In genomic region chr2:191847764-191848163, GRCh38 we compare ENCODE assay signal across 14 cellular contexts. TPM values are rescaled to one million over a fixed set of nuclear protein-coding genes. Genes with fewer than 3 reads are reported as not detected.
DNase-seq lines count a peak whose midpoint lies in the region; ATAC-seq and TF ChIP-seq lines count a peak whose summit lies in the region.
"Had no signal": no experiment of that assay in that cellular context is flagged by ENCODE, and none has a peak within 500 bp of the region (broad histone marks: within the 10 kb centered on the region; RNA-seq: fewer than 3 reads in every experiment).

No MANE protein-coding gene starts in this region.

- H3K4me2 ChIP-seq in parathyroid adenoma (ENCODE audit: low read length): no peak overlapping the region

- 22 to 35% methylated on average over 4 of the region's 4 CpGs for WGBS in esophagus, 2 donors

- H3K79me2 ChIP-seq in parathyroid adenoma: no peaks in the 10 kb centered on the region

- H3K4me1 ChIP-seq in esophagus (ENCODE audit: control insufficient read depth in 2 of 2, insufficient read depth in 2 of 2, low read length in 1 of 2) (no peaks in the 10 kb centered on the region), parathyroid adenoma (no peaks in the 10 kb centered on the region)

- H3K27me3 Mint-ChIP-seq in activated T-cell treated with anti-CD3 and anti-CD28 coated beads, Interleukin-2, amount 50 U/mL, for 4 hours (ENCODE audit: low read depth): peaks cover 36% of the 10 kb centered on the region

- no peak overlapping the region for H2AFZ ChIP-seq in parathyroid adenoma

- H3K27me3 ChIP-seq in esophagus (ENCODE audit: control insufficient read depth in 1 of 2, insufficient read depth in 2 of 2, low read length in 2 of 2) (no peaks in the 10 kb centered on the region), parathyroid adenoma (ENCODE audit: control insufficient read depth, insufficient read depth, low read length) (no peaks in the 10 kb centered on the region)
- H3K27me3 ChIP-seq: cardiac muscle cell had no signal

- no peaks in the 10 kb centered on the region for H3K36me3 Mint-ChIP-seq in activated T-cell treated with anti-CD3 and anti-CD28 coated beads, Interleukin-2, amount 50 U/mL, for 4 hours (ENCODE audit: insufficient read depth)
- H3K36me3 Mint-ChIP-seq: activated CD8-positive, alpha-beta memory T cell treated with anti-CD3 and anti-CD28 coated beads, Interleukin-2, amount 10 ng/mL, durations not matched to agents 7 days and 5 days; activated naive CD4-positive, alpha-beta T cell treated with anti-CD3 and anti-CD28 coated beads, Interleukin-2, amount 10 ng/mL, durations not matched to agents 7 days and 5 days had no signal

- H3K4me3 ChIP-seq in esophagus (ENCODE audit: low read depth in 1 of 2, low read length in 2 of 2) (no peak overlapping the region), parathyroid adenoma (ENCODE audit: low read depth, low read length) (no peak overlapping the region)
- H3K4me3 ChIP-seq: cardiac muscle cell had no signal

- ATAC-seq in activated T-cell treated with anti-CD3 and anti-CD28 coated beads, Interleukin-2, amount 50 U/mL, for 4 hours: no peak
- ATAC-seq: activated CD8-positive, alpha-beta memory T cell treated with anti-CD3 and anti-CD28 coated beads, Interleukin-2, amount 10 ng/mL, durations not matched to agents 7 days and 5 days had no signal

- DNase-seq in ACHN: peak; percentile 57
- DNase-seq in LHCN-M2 (ENCODE audit: low read depth): peak; percentile 49
- DNase-seq in activated T-cell treated with anti-CD3 and anti-CD28 coated beads, Interleukin-2, amount 50 U/mL, for 4 hours: no peak
- no peak for DNase-seq in substantia nigra (lab: John Stamatoyannopoulos, UW)
- no peak for DNase-seq in occipital lobe (lab: John Stamatoyannopoulos, UW)
- DNase-seq in DMS153 treated with DMSO at 0.1 percent for 48 hours (lab: John Stamatoyannopoulos, UW; ENCODE audit: unreplicated experiment): no peak
- DNase-seq: activated CD8-positive, alpha-beta memory T cell treated with anti-CD3 and anti-CD28 coated beads, Interleukin-2, amount 10 ng/mL, durations not matched to agents 7 days and 5 days; activated naive CD4-positive, alpha-beta T cell treated with anti-CD3 and anti-CD28 coated beads, Interleukin-2, amount 10 ng/mL, durations not matched to agents 7 days and 5 days; AML-193; SHP77 treated with DMSO at 0.1 percent for 48 hours; stimulated activated CD4-positive, alpha-beta T cell treated with anti-CD3 and anti-CD28 coated beads, Interleukin-15, amount 100 ng/mL, for 24 hours had no signal

- H3K4me3 Mint-ChIP-seq in activated T-cell treated with anti-CD3 and anti-CD28 coated beads, Interleukin-2, amount 50 U/mL, for 4 hours: no peak overlapping the region
- H3K4me3 Mint-ChIP-seq: activated CD8-positive, alpha-beta memory T cell treated with anti-CD3 and anti-CD28 coated beads, Interleukin-2, amount 10 ng/mL, durations not matched to agents 7 days and 5 days; activated naive CD4-positive, alpha-beta T cell treated with anti-CD3 and anti-CD28 coated beads, Interleukin-2, amount 10 ng/mL, durations not matched to agents 7 days and 5 days had no signal

- in situ Hi-C loops in ACHN (cut with HindIII; ENCODE audit: low pct_ligation_motif_present, low pct_unique_long_range_greater_than_20kb, low sequenced_read_pairs): no loop called here

- no peaks in the 10 kb centered on the region for H3K9me3 ChIP-seq in esophagus (ENCODE audit: control insufficient read depth in 2 of 2, insufficient read depth in 1 of 2, low read depth in 1 of 2, low read length in 1 of 2)
- H3K9me3 ChIP-seq in parathyroid adenoma (ENCODE audit: control insufficient read depth, low read length): no peaks in the 10 kb centered on the region

- H3K27ac ChIP-seq in esophagus (ENCODE audit: low read depth in 2 of 2, low read length in 1 of 2) (peak overlapping the region; percentile 55 to 74), parathyroid adenoma (peak overlapping the region; percentile 24), substantia nigra (ENCODE audit: low read depth, low read length, poor library complexity, severe bottlenecking) (no peak overlapping the region)
- H3K27ac ChIP-seq: cardiac muscle cell had no signal

- H3K9me3 Mint-ChIP-seq in activated T-cell treated with anti-CD3 and anti-CD28 coated beads, Interleukin-2, amount 50 U/mL, for 4 hours: no peaks in the 10 kb centered on the region
- H3K9me3 Mint-ChIP-seq: activated naive CD4-positive, alpha-beta T cell treated with anti-CD3 and anti-CD28 coated beads, Interleukin-2, amount 10 ng/mL, durations not matched to agents 7 days and 5 days had no signal

- TF ChIP-seq CTCF in parathyroid adenoma (IDR thresholded peaks at IDR 0.05): no peak

- H3K4me1 Mint-ChIP-seq in activated T-cell treated with anti-CD3 and anti-CD28 coated beads, Interleukin-2, amount 50 U/mL, for 4 hours (ENCODE audit: low read depth): peaks cover 4% of the 10 kb centered on the region
- H3K4me1 Mint-ChIP-seq: activated naive CD4-positive, alpha-beta T cell treated with anti-CD3 and anti-CD28 coated beads, Interleukin-2, amount 10 ng/mL, durations not matched to agents 7 days and 5 days had no signal

- no peaks in the 10 kb centered on the region for H3K36me3 ChIP-seq in esophagus (ENCODE audit: control insufficient read depth in 2 of 2, insufficient read depth in 2 of 2, low read length in 1 of 2)
- H3K36me3 ChIP-seq in parathyroid adenoma (ENCODE audit: control insufficient read depth, insufficient read depth, low read length): no peaks in the 10 kb centered on the region
- H3K36me3 ChIP-seq: cardiac muscle cell had no signal

- no peak overlapping the region for H3K9ac ChIP-seq in parathyroid adenoma

RNA-seq across cellular contexts. Expression of gene CAVIN2, which starts 0.9 kb away (rescaled TPM):
- total RNA-seq in LHCN-M2 (2014; rRNA removed): 388 and 506 TPM in 2 replicates
- 228 TPM for polyA plus RNA-seq in LHCN-M2 (2012)
- polyA plus RNA-seq in esophagus: 10 to 100 TPM in 1 of 2 donors, 1 to 10 TPM in 1; 6.5 to 11.1 TPM
- total RNA-seq in activated T-cell treated with anti-CD3 and anti-CD28 coated beads, Interleukin-2, amount 50 U/mL, for 4 hours: under 1 TPM; 0.08 to 0.38 (median 0.33) TPM
- 6.6 TPM for total RNA-seq in occipital lobe
- total RNA-seq: activated CD8-positive, alpha-beta memory T cell treated with anti-CD3 and anti-CD28 coated beads, Interleukin-2, amount 10 ng/mL, durations not matched to agents 7 days and 5 days had no signal

Comparison
In these comparisons a context has a peak if more than half of its experiments do, and no peak if none do; other contexts are left out.
1. DNase-seq: peak in ACHN (single experiment) and LHCN-M2 (single experiment); none in activated T-cell treated with anti-CD3 and anti-CD28 coated beads, Interleukin-2, amount 50 U/mL, for 4 hours (single experiment), substantia nigra (0 of 49), occipital lobe (single experiment) and DMS153 treated with DMSO at 0.1 percent for 48 hours (single experiment).
2. RNA of gene CAVIN2, which starts 0.9 kb away (total RNA-seq): 388 to 506 TPM in LHCN-M2; 6.6 TPM in occipital lobe (single experiment) and 0.08 to 0.38 TPM in activated T-cell treated with anti-CD3 and anti-CD28 coated beads, Interleukin-2, amount 50 U/mL, for 4 hours; every median in the first group is over 10 times any median in the second.